In the genomic region with DNA sequence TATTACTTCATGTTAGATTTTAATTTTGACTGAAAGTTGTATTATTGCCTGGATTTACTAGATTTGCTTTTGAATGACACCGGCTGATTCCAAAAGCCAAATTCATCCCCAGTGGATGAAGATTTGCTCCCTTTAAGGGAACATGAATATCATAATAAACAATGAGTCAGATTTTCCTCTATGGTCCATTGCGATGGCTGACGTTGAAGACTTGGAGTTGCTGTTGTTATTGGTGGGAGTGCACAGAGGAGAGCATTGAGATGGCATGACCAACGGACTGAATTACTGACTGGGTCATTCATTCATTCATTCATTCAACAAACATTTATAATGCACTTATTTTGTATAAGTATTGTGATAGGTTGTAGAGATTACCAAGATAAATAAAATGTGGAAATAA, we compare ENCODE assay signal across 18 cellular contexts. TPM values are rescaled to one million over a fixed set of nuclear protein-coding genes. Genes with fewer than 3 reads are reported as not detected.
DNase-seq lines count a peak whose midpoint lies in the region; ATAC-seq and TF ChIP-seq lines count a peak whose summit lies in the region.
"Had no signal": no experiment of that assay in that cellular context is flagged by ENCODE, and none has a peak within 500 bp of the region (broad histone marks: within the 10 kb centered on the region; RNA-seq: fewer than 3 reads in every experiment).

No MANE protein-coding gene starts in this region.

- H3K36me3 ChIP-seq in osteoblast (ENCODE audit: insufficient read depth, low read length) (no peaks in the 10 kb centered on the region), H7 (replicated peaks; ENCODE audit: control insufficient read depth, insufficient read depth, low read length) (no peaks in the 10 kb centered on the region)
- H3K36me3 ChIP-seq: Peyer's patch had no signal

- H3K4me3 ChIP-seq in osteoblast (ENCODE audit: insufficient read depth, low read length): no peak overlapping the region
- no peak overlapping the region for H3K4me3 ChIP-seq in H7 (ENCODE audit: insufficient read depth, low read depth, low read length)
- H3K4me3 ChIP-seq: Peyer's patch had no signal

- no peak overlapping the region for H3K4me2 ChIP-seq in osteoblast (ENCODE audit: insufficient read depth, low read length)

- no peaks in the 10 kb centered on the region for H4K20me1 ChIP-seq in osteoblast (ENCODE audit: insufficient read depth, low read length)

- H3K27ac ChIP-seq in osteoblast (ENCODE audit: low read depth, low read length): no peak overlapping the region
- H3K27ac ChIP-seq: HL-60, Peyer's patch had no signal

- no peak overlapping the region for H2AFZ ChIP-seq in osteoblast (ENCODE audit: low read length)

- DNase-seq in AG09319 (ENCODE audit: extremely low read depth, low read depth) (peak; percentile 38), RPMI7951 (ENCODE audit: low read depth) (peak; percentile 10), fibroblast of gingiva (ENCODE audit: low read depth) (peak; percentile 27), osteoblast (ENCODE audit: insufficient read length, low spot score, missing footprints) (peak; percentile 55), H7 (no peak), iPS-NIHi7 (ENCODE audit: extremely low spot score) (no peak)
- DNase-seq: C1 segment of cervical spinal cord; CD8-positive, alpha-beta memory T cell; H9; Karpas-422; MM.1S; NCI-H1092; NCI-H146; NCI-H2081; Peyer's patch had no signal

- ATAC-seq in GM18517 (IDR thresholded peaks at IDR 0.05; ENCODE audit: unreplicated experiment): no peak
- ATAC-seq: Right ventricle myocardium inferior had no signal

- peaks cover 18% of the 10 kb centered on the region for H3K4me1 ChIP-seq in osteoblast (ENCODE audit: insufficient read depth, low read length)
- H3K4me1 ChIP-seq: Peyer's patch had no signal

- H3K27me3 ChIP-seq in osteoblast (ENCODE audit: insufficient read depth, low read length) (no peaks in the 10 kb centered on the region), H7 (ENCODE audit: control insufficient read depth, insufficient read depth, low read length) (no peaks in the 10 kb centered on the region)
- H3K27me3 ChIP-seq: Peyer's patch had no signal

- no peaks in the 10 kb centered on the region for H3K9me3 ChIP-seq in osteoblast (ENCODE audit: low read depth, low read length)
- H3K9me3 ChIP-seq: Peyer's patch had no signal

- no peak for TF ChIP-seq CTCF in AG09319 (IDR thresholded peaks at IDR 0.05; ENCODE audit: low read depth, low read length)
- TF ChIP-seq CTCF in osteoblast (IDR thresholded peaks at IDR 0.05; ENCODE audit: extremely low read depth, low read depth, low read length): no peak

- H3K79me2 ChIP-seq in osteoblast (ENCODE audit: insufficient read depth, low read length): no peaks in the 10 kb centered on the region

RNA-seq across cellular contexts. Expression of gene LYPD1, which starts 33.4 kb away (rescaled TPM):
- 20.3 and 23.7 TPM in 2 replicates for total RNA-seq in RPMI7951 (2014; rRNA removed; shearing (Covaris generic))
- 2.5 and 5.9 TPM in 2 replicates for total RNA-seq in osteoblast
- 5.7 and 7.3 TPM in 2 replicates for total RNA-seq in H7 (2014; rRNA removed; shearing (Covaris generic))
- total RNA-seq: CD8-positive, alpha-beta memory T cell; Right ventricle myocardium inferior had no signal

Comparison
In these comparisons a context has a peak if more than half of its experiments do, and no peak if none do; other contexts are left out.
1. DNase-seq: peak in AG09319 (single experiment), RPMI7951 (single experiment), fibroblast of gingiva (single experiment) and osteoblast (single experiment); none in H7 (single experiment) and iPS-NIHi7 (single experiment).